ENCODE assay signal across 8 cellular contexts in genomic region chr2:105746177-105747080, GRCh38. TPM values are rescaled to one million over a fixed set of nuclear protein-coding genes. Genes with fewer than 3 reads are reported as not detected.
A peak's percentile ranks its signal among the peaks of the same experiment; 100 is the strongest.
DNase-seq lines count a peak whose midpoint lies in the region; ATAC-seq, FAIRE-seq and TF ChIP-seq lines count a peak whose summit lies in the region.

No MANE protein-coding gene starts in this region.

- ATAC-seq in HG03139 (IDR thresholded peaks at IDR 0.05; ENCODE audit: unreplicated experiment) (peak; percentile 36), body of pancreas (peak; percentile 43)

- peak overlapping the region; percentile 71 to 88 for H3K4me3 ChIP-seq in body of pancreas

- H3K36me3 ChIP-seq in body of pancreas (replicated peaks in 1 of 2; ENCODE audit: insufficient read depth in 1 of 2, low read depth in 2 of 2) = no peaks in the 10 kb centered on the region

- peak; percentile 22 for DNase-seq in NCI-H146 (lab: John Stamatoyannopoulos, UW)
- no peak for DNase-seq in NCI-H146 treated with DMSO at 0.1 percent for 48 hours (lab: John Stamatoyannopoulos, UW; ENCODE audit: unreplicated experiment)
- DNase-seq in T-helper 2 cell = peak; percentile 62 to 93 (median 76)
- DNase-seq in body of pancreas = peak; percentile 79 to 91 (median 82)
- DNase-seq in left kidney (ENCODE audit: low read depth, low spot score) = peak; percentile 81
- DNase-seq in stimulated activated CD4-positive, alpha-beta T cell treated with anti-CD3 and anti-CD28 coated beads, Interleukin-4, amount 100 ng/mL, for 48 hours (ENCODE audit: low read depth in 2 of 2) = peak; percentile 90 to 92
- no peak for DNase-seq in HTR-8/SVneo (ENCODE audit: insufficient read length, low spot score)

- intact Hi-C loops in body of pancreas (cut with DNase I) = no loop called here

- peak overlapping the region; percentile 79 to 96 (median 91) for H3K27ac ChIP-seq in body of pancreas

- peak in 2 of 3 donors; percentile 32 to 33 for TF ChIP-seq POLR2A in body of pancreas (IDR thresholded peaks at IDR 0.05)

- H3K27me3 ChIP-seq in body of pancreas = no peaks in the 10 kb centered on the region

- TF ChIP-seq CTCF in body of pancreas (IDR thresholded peaks at IDR 0.05) = no peak

- no peak for FAIRE-seq in HTR-8/SVneo (lab: Jason Lieb, UNC)

- no peaks in the 10 kb centered on the region for H3K9me3 ChIP-seq in body of pancreas

- H3K4me1 ChIP-seq in body of pancreas = peaks cover 53% of the 10 kb centered on the region

- WGBS in body of pancreas, 2 donors = 17 to 20% methylated on average over 23 of the region's 23 CpGs

RNA-seq across cellular contexts. Expression of gene NCK2, which starts 1.7 kb away (rescaled TPM):
- 10 to 100 TPM; 36.6 to 42.8 TPM for total RNA-seq in body of pancreas

Comparison
In these comparisons a context has a peak if more than half of its experiments do, and no peak if none do; other contexts are left out.
1. DNase-seq: peak in NCI-H146 (single experiment), T-helper 2 cell (5 of 5), body of pancreas (4 of 4), left kidney (single experiment) and stimulated activated CD4-positive, alpha-beta T cell treated with anti-CD3 and anti-CD28 coated beads, Interleukin-4, amount 100 ng/mL, for 48 hours (2 of 2); none in NCI-H146 treated with DMSO at 0.1 percent for 48 hours (single experiment) and HTR-8/SVneo (single experiment).